Comparison of ENCODE assay signal across 21 cellular contexts in the genomic region with DNA sequence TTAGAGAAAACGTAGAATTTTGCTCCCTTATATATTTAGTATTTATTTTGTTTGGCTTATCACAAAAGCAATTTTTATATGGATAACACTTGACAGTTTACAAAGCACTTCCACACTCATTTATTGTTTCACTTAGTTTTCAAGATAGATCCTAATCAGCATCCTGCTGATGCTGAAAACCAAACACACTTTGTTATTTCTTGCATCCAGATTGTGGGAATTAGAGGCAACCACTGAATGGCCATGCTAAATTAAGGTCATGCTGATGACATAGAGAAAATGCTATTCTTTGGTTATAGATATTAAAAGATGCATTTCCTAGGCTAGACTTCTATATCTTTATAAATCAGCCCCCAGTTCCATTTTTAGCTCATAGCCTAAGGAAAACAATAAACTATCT.
DNase-seq lines count a peak whose midpoint lies in the region; ATAC-seq, FAIRE-seq and TF ChIP-seq lines count a peak whose summit lies in the region.
"Had no signal": no experiment of that assay in that cellular context is flagged by ENCODE, and none has a peak within 500 bp of the region (broad histone marks: within the 10 kb centered on the region; RNA-seq: fewer than 3 reads in every experiment).

No MANE protein-coding gene starts in this region.

- DNase-seq in endothelial cell of umbilical vein (ENCODE audit: low read depth, low spot score) (peak; percentile 62), RWPE1 (ENCODE audit: low spot score) (no peak), SKM-1 treated with dmso at 0.1 percent for 144 hours (lab: John Stamatoyannopoulos, UW; ENCODE audit: unreplicated experiment) (no peak), NCI-H1092 treated with DMSO at 0.1 percent for 48 hours (lab: John Stamatoyannopoulos, UW) (no peak)
- DNase-seq: 8988T; ACHN; C1 segment of cervical spinal cord; Calu3; CD4-positive, alpha-beta memory T cell; COR-L47; DMS79 treated with DMSO at 0.1 percent for 48 hours; GOT3; HFFc6 had no signal

- FAIRE-seq in TTC549 (lab: Jason Lieb, UNC) (peak; percentile 50), endothelial cell of umbilical vein (lab: Jason Lieb, UNC) (no peak)
- FAIRE-seq: A549, G401.6, GM12892, H54 had no signal

- no peaks in the 10 kb centered on the region for H4K20me1 ChIP-seq in endothelial cell of umbilical vein (replicated peaks; ENCODE audit: control insufficient read depth, extremely low read depth, insufficient read depth, low read length)

- ATAC-seq in HG02759 (IDR thresholded peaks at IDR 0.05; ENCODE audit: unreplicated experiment), result no peak

- H3K79me2 ChIP-seq in endothelial cell of umbilical vein (ENCODE audit: control insufficient read depth, insufficient read depth, low read length), result no peaks in the 10 kb centered on the region

- no peak overlapping the region for H2AFZ ChIP-seq in endothelial cell of umbilical vein (ENCODE audit: low read depth, low read length)

- no peaks in the 10 kb centered on the region for H3K36me3 ChIP-seq in endothelial cell of umbilical vein (ENCODE audit: control insufficient read depth in 2 of 2, extremely low read depth in 1 of 2, insufficient read depth in 2 of 2, low read length in 2 of 2)
- H3K36me3 ChIP-seq: HAP-1 had no signal

- H3K9ac ChIP-seq in endothelial cell of umbilical vein (replicated peaks; ENCODE audit: extremely low read depth, insufficient read depth, low read length), result no peak overlapping the region

- H3K9me3 Mint-ChIP-seq in nephron, result peaks cover 9% of the 10 kb centered on the region
- H3K9me3 Mint-ChIP-seq: HFFc6 had no signal

- H3K4me1 ChIP-seq in endothelial cell of umbilical vein (ENCODE audit: control insufficient read depth, extremely low read depth, insufficient read depth, low read length), result peaks cover 13% of the 10 kb centered on the region
- H3K4me1 ChIP-seq: HAP-1 had no signal

- POLR2A ChIA-PET in endothelial cell of umbilical vein (lab: Charles Lee), result no interaction called here
- POLR2A ChIA-PET in RWPE1 (lab: Yijun Ruan, JAX; ENCODE audit: low non-redundant PET), result no interaction called here

- H3K27me3 ChIP-seq in endothelial cell of umbilical vein (ENCODE audit: control insufficient read depth in 2 of 2, insufficient read depth in 2 of 2, low read length in 2 of 2), result no peaks in the 10 kb centered on the region

- no peak overlapping the region for H3K4me3 ChIP-seq in endothelial cell of umbilical vein (replicated peaks in 1 of 3; ENCODE audit: insufficient read depth in 1 of 3, low read depth in 1 of 3, low read length in 3 of 3)
- H3K4me3 ChIP-seq: A549, HAP-1 had no signal

- no peaks in the 10 kb centered on the region for H3K27me3 Mint-ChIP-seq in nephron (ENCODE audit: low read depth)
- H3K27me3 Mint-ChIP-seq: CD4-positive, alpha-beta memory T cell had no signal

- BruUV-seq in endothelial cell of umbilical vein (replicated peaks; lab: Mats Ljungman, UMichigan), result no TSS peak

- dilution Hi-C loops in endothelial cell of umbilical vein (cut with MboI; ENCODE audit: extremely low pct_ligation_motif_present, low sequenced_read_pairs), result no loop called here

- no peak overlapping the region for H3K27ac ChIP-seq in endothelial cell of umbilical vein (ENCODE audit: insufficient read depth, low read depth, low read length)
- no peak overlapping the region for H3K27ac ChIP-seq in RWPE1

- CTCF ChIA-PET in endothelial cell of umbilical vein (lab: Charles Lee), result no interaction called here
- CTCF ChIA-PET in RWPE1 (lab: Yijun Ruan, JAX), result no interaction called here

- no peak for TF ChIP-seq CTCF in endothelial cell of umbilical vein (IDR thresholded peaks at IDR 0.05; ENCODE audit: extremely low read depth in 1 of 2, insufficient read depth in 1 of 2, low read depth in 1 of 2, low read length in 2 of 2)
- TF ChIP-seq CTCF in nephron (IDR thresholded peaks at IDR 0.05; ENCODE audit: unreplicated experiment in 3 of 3), result no peak
- no peak for TF ChIP-seq CTCF in RWPE1 (conservative IDR thresholded peaks at IDR 0.05; ENCODE audit: low read depth)

- no peak overlapping the region for H3K4me3 Mint-ChIP-seq in nephron
- H3K4me3 Mint-ChIP-seq: CD4-positive, alpha-beta memory T cell; HFFc6 had no signal

- no peak overlapping the region for H3K4me2 ChIP-seq in endothelial cell of umbilical vein (ENCODE audit: insufficient read depth, low read length)

- peaks cover 8% of the 10 kb centered on the region for H3K36me3 Mint-ChIP-seq in nephron (ENCODE audit: low read depth)
- H3K36me3 Mint-ChIP-seq: CD4-positive, alpha-beta memory T cell had no signal

- H3K9me1 ChIP-seq in endothelial cell of umbilical vein (replicated peaks; ENCODE audit: control insufficient read depth, extremely low read depth, insufficient read depth, low read length), result no peaks in the 10 kb centered on the region

- H3K4me1 Mint-ChIP-seq in nephron, result peaks cover 22% of the 10 kb centered on the region
- H3K4me1 Mint-ChIP-seq: CD4-positive, alpha-beta memory T cell had no signal

- no peak for TF ChIP-seq POLR2A in endothelial cell of umbilical vein (IDR thresholded peaks at IDR 0.05; ENCODE audit: low read depth, low read length)

- peak overlapping the region; percentile 34 to 75 (median 71) for H3K27ac Mint-ChIP-seq in nephron
- H3K27ac Mint-ChIP-seq: CD4-positive, alpha-beta memory T cell; HFFc6 had no signal

- intact Hi-C loops in endothelial cell of umbilical vein (cut with micrococcal nuclease), result no loop called here

- H3K9me3 ChIP-seq in endothelial cell of umbilical vein (replicated peaks; ENCODE audit: control insufficient read depth, insufficient read depth, low read length), result no peaks in the 10 kb centered on the region
- H3K9me3 ChIP-seq: A549, HAP-1 had no signal

TF ChIP-seq in endothelial cell of umbilical vein, 7 proteins besides CTCF, POLR2A, EP300 and RAD21:
- no peak for TF ChIP-seq MYC (IDR thresholded peaks at IDR 0.05; ENCODE audit: low read depth, low read length)
- no peak for TF ChIP-seq EZH2 (IDR thresholded peaks at IDR 0.05; ENCODE audit: borderline replicate concordance, low read depth, low read length, severe bottlenecking)
